Comparison of ENCODE assay signal across 8 cellular contexts in genomic region chr7:119935418-119936025, GRCh38.
DNase-seq lines count a peak whose midpoint lies in the region; ATAC-seq and FAIRE-seq lines count a peak whose summit lies in the region.

No MANE protein-coding gene starts in this region.

- H3K36me3 ChIP-seq in iPS DF 6.9 (ENCODE audit: control insufficient read depth, insufficient read depth, low read length), result no peaks in the 10 kb centered on the region

- no peaks in the 10 kb centered on the region for H3K9me3 ChIP-seq in iPS DF 6.9 (ENCODE audit: control insufficient read depth, insufficient read depth, low read length)

- peak; percentile 79 for DNase-seq in DMS53 (lab: John Stamatoyannopoulos, UW)
- peak; percentile 66 for DNase-seq in NCI-H1092 treated with DMSO at 0.1 percent for 48 hours (lab: John Stamatoyannopoulos, UW)
- peak; percentile 9 for DNase-seq in iPS DF 6.9 (ENCODE audit: low read depth, low spot score)
- no peak for DNase-seq in GM19238 (ENCODE audit: insufficient read length, low spot score)
- no peak for DNase-seq in activated gamma-delta T cell treated with Interleukin-2 at 50 U/mL for 16 hours
- no peak for DNase-seq in activated naive CD4-positive, alpha-beta T cell treated with Interleukin-2 at 50 U/mL for 16 hours

- H3K27me3 ChIP-seq in iPS DF 6.9 (ENCODE audit: control insufficient read depth, insufficient read depth, low read length), result no peaks in the 10 kb centered on the region

- no peak overlapping the region for H3K4me3 ChIP-seq in iPS DF 6.9 (ENCODE audit: low read length)

- no peak overlapping the region for H3K27ac ChIP-seq in iPS DF 6.9 (ENCODE audit: low read length)

- FAIRE-seq in TTC549 (lab: Jason Lieb, UNC), result peak; percentile 76

- ATAC-seq in GM21786 (IDR thresholded peaks at IDR 0.05; ENCODE audit: unreplicated experiment), result peak; percentile 75

- H3K4me1 ChIP-seq in iPS DF 6.9 (ENCODE audit: control insufficient read depth, insufficient read depth, low read length), result no peaks in the 10 kb centered on the region

- WGBS in iPS DF 6.9 (ENCODE audit: insufficient coverage, insufficient read length), result no CpG with 5 or more reads among the region's 4 CpGs

Comparison
In these comparisons a context has a peak if more than half of its experiments do, and no peak if none do; other contexts are left out.
1. DNase-seq: peak in DMS53 (single experiment), NCI-H1092 treated with DMSO at 0.1 percent for 48 hours (single experiment) and iPS DF 6.9 (single experiment); none in GM19238 (single experiment), activated gamma-delta T cell treated with Interleukin-2 at 50 U/mL for 16 hours (single experiment) and activated naive CD4-positive, alpha-beta T cell treated with Interleukin-2 at 50 U/mL for 16 hours (single experiment).